In genomic region chr6:84141506-84141905, GRCh38 we compare ENCODE assay signal across 30 cellular contexts.
"Had no signal": no experiment of that assay in that cellular context is flagged by ENCODE, and none has a peak within 500 bp of the region (broad histone marks: within the 10 kb centered on the region; RNA-seq: fewer than 3 reads in every experiment).

No MANE protein-coding gene starts in this region.

- DNase-seq: activated CD4-positive, alpha-beta T cell treated with anti-CD3 and anti-CD28 coated beads, Interleukin-2, amount 10 ng/mL, durations not matched to agents 24 days and 14 days; activated CD4-positive, alpha-beta T cell treated with anti-CD3 and anti-CD28 coated beads, Interleukin-2, amount 50 U/mL, for 4 hours; activated CD8-positive, alpha-beta T cell treated with anti-CD3 and anti-CD28 coated beads for 36 hours; activated effector memory CD4-positive, alpha-beta T cell treated with anti-CD3 and anti-CD28 coated beads, Interleukin-2, amount 50 U/mL, for 16 hours; activated naive CD4-positive, alpha-beta T cell; activated T-cell treated with anti-CD3 and anti-CD28 coated beads, Interleukin-2, amount 50 U/mL, for 1 hour; activated T-cell treated with anti-CD3 and anti-CD28 coated beads, Interleukin-2, amount 50 U/mL, for 72 hours; adrenal gland; body of pancreas; Kasumi-1; KG1; NCI-H1092 treated with DMSO at 0.1 percent for 48 hours; NCI-H1417; NCI-H1694; NCI-H1930; NCI-H2081 treated with DMSO at 0.1 percent for 48 hours; NCI-H226; NCI-H446 treated with DMSO at 0.1 percent for 48 hours; NCI-H524; PC-3; Peyer's patch; RPMI8226; SHP77 treated with DMSO at 0.1 percent for 48 hours; SK-N-SH had no signal

- H3K9me3 ChIP-seq: adrenal gland, body of pancreas, breast epithelium, Peyer's patch, SJSA1, SK-N-SH had no signal

- H3K4me1 ChIP-seq: adrenal gland, body of pancreas, breast epithelium, Peyer's patch, SJSA1 had no signal

- H3K27me3 ChIP-seq: adrenal gland, body of pancreas, breast epithelium, Peyer's patch, SJSA1 had no signal

- FAIRE-seq: astrocyte, TTC549 had no signal

- H3K27ac ChIP-seq: adrenal gland, body of pancreas, breast epithelium, Peyer's patch, SJSA1 had no signal

- ATAC-seq: activated CD8-positive, alpha-beta T cell treated with anti-CD3 and anti-CD28 coated beads for 36 hours; activated naive CD4-positive, alpha-beta T cell treated with anti-CD3 and anti-CD28 coated beads, Interleukin-2, amount 50 U/mL, for 72 hours; activated T-cell treated with anti-CD3 and anti-CD28 coated beads, Interleukin-2, amount 50 U/mL, for 72 hours; activated T-helper 17 cell treated with anti-CD3 and anti-CD28 coated beads, Interleukin-2, amount 50 U/mL, for 72 hours; body of pancreas; PC-3 had no signal

- H3K4me3 ChIP-seq: adrenal gland, body of pancreas, breast epithelium, Peyer's patch, SJSA1 had no signal

- H3K36me3 ChIP-seq: adrenal gland, breast epithelium, SJSA1 had no signal

- H3K4me2 ChIP-seq: SK-N-SH had no signal

- H3K9ac ChIP-seq: SK-N-SH had no signal
